1 cellular context compared by ENCODE assay signal in the genomic region with DNA sequence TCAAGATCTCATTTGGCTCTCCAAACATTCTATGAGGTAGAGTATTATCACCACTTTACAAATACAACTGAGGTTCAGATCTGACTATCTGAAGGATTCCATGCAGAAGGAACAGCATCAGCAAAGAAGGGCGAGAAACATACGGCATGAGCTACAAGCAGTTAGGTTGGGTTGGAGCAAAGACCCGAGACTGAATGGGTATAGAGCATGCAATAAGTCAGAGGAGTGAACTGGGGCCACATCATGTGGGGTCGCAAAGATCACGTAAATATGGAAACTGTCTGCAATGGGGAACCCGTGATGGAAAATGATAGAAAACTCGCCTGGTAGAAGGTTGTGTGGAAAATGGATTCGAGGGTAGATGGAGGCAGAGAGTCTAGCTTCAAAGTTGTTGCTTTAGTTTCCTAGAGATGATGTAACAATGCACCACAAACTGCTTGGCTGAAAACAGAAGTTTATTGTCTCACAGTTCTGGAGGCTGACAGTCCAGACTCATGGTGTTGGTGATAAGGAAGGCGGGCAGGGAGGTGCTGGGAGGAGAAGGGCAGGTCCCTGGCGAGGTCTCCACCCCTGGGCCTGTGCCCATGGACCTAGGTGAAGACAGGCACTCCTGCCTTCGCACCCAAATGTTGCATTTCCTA.
TF ChIP-seq lines count a peak whose summit lies in the region.

No MANE protein-coding gene starts in this region.

TF ChIP-seq in K562, 482 proteins besides CTCF, POLR2A, EP300 and RAD21 (continued from another document and continues in another):
- no peak for TF ChIP-seq SIX5 (IDR thresholded peaks at IDR 0.05; ENCODE audit: borderline replicate concordance in 1 of 2, insufficient read depth in 1 of 2, low read depth in 1 of 2, low read length in 2 of 2)
- TF ChIP-seq ZNF140 (CRISPR knock-in tag; IDR thresholded peaks at IDR 0.05): no peak
- no peak for TF ChIP-seq PURB (CRISPR knock-in tag; IDR thresholded peaks at IDR 0.05; ENCODE audit: low read depth)
- no peak for TF ChIP-seq ETV5 (CRISPR knock-in tag; IDR thresholded peaks at IDR 0.05; ENCODE audit: low read depth)
- no peak for TF ChIP-seq PCBP2 (IDR thresholded peaks at IDR 0.05; ENCODE audit: low read depth, low read length, poor library complexity, severe bottlenecking)
- no peak for TF ChIP-seq KDM5B (IDR thresholded peaks at IDR 0.05; ENCODE audit: insufficient replicate concordance, low read depth, low read length)
- TF ChIP-seq SP1 (CRISPR knock-in tag; IDR thresholded peaks at IDR 0.05): no peak
- TF ChIP-seq GABPA (tag; conservative IDR thresholded peaks at IDR 0.05; ENCODE audit: low read depth): no peak
- peak; percentile 31 for TF ChIP-seq CCNT2 (IDR thresholded peaks at IDR 0.05; ENCODE audit: borderline replicate concordance, extremely low read depth, insufficient read length, low read depth, low read length)
- TF ChIP-seq PTRF (tag; IDR thresholded peaks at IDR 0.05): no peak
- TF ChIP-seq, protein P1, sequence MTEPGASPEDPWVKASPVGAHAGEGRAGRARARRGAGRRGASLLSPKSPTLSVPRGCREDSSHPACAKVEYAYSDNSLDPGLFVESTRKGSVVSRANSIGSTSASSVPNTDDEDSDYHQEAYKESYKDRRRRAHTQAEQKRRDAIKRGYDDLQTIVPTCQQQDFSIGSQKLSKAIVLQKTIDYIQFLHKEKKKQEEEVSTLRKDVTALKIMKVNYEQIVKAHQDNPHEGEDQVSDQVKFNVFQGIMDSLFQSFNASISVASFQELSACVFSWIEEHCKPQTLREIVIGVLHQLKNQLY (CRISPR knock-in tag; conservative IDR thresholded peaks at IDR 0.05): no peak
- no peak for TF ChIP-seq FOXK1 (CRISPR knock-in tag; IDR thresholded peaks at IDR 0.05; ENCODE audit: borderline replicate concordance)
- TF ChIP-seq, protein P2, sequence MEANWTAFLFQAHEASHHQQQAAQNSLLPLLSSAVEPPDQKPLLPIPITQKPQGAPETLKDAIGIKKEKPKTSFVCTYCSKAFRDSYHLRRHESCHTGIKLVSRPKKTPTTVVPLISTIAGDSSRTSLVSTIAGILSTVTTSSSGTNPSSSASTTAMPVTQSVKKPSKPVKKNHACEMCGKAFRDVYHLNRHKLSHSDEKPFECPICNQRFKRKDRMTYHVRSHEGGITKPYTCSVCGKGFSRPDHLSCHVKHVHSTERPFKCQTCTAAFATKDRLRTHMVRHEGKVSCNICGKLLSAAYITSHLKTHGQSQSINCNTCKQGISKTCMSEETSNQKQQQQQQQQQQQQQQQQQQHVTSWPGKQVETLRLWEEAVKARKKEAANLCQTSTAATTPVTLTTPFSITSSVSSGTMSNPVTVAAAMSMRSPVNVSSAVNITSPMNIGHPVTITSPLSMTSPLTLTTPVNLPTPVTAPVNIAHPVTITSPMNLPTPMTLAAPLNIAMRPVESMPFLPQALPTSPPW (CRISPR knock-in tag; IDR thresholded peaks at IDR 0.05): peak; percentile 18; the same call in 1 of the 2 replicates
- no peak for TF ChIP-seq ZNF224 (CRISPR knock-in tag; IDR thresholded peaks at IDR 0.05)
- TF ChIP-seq, protein P3, sequence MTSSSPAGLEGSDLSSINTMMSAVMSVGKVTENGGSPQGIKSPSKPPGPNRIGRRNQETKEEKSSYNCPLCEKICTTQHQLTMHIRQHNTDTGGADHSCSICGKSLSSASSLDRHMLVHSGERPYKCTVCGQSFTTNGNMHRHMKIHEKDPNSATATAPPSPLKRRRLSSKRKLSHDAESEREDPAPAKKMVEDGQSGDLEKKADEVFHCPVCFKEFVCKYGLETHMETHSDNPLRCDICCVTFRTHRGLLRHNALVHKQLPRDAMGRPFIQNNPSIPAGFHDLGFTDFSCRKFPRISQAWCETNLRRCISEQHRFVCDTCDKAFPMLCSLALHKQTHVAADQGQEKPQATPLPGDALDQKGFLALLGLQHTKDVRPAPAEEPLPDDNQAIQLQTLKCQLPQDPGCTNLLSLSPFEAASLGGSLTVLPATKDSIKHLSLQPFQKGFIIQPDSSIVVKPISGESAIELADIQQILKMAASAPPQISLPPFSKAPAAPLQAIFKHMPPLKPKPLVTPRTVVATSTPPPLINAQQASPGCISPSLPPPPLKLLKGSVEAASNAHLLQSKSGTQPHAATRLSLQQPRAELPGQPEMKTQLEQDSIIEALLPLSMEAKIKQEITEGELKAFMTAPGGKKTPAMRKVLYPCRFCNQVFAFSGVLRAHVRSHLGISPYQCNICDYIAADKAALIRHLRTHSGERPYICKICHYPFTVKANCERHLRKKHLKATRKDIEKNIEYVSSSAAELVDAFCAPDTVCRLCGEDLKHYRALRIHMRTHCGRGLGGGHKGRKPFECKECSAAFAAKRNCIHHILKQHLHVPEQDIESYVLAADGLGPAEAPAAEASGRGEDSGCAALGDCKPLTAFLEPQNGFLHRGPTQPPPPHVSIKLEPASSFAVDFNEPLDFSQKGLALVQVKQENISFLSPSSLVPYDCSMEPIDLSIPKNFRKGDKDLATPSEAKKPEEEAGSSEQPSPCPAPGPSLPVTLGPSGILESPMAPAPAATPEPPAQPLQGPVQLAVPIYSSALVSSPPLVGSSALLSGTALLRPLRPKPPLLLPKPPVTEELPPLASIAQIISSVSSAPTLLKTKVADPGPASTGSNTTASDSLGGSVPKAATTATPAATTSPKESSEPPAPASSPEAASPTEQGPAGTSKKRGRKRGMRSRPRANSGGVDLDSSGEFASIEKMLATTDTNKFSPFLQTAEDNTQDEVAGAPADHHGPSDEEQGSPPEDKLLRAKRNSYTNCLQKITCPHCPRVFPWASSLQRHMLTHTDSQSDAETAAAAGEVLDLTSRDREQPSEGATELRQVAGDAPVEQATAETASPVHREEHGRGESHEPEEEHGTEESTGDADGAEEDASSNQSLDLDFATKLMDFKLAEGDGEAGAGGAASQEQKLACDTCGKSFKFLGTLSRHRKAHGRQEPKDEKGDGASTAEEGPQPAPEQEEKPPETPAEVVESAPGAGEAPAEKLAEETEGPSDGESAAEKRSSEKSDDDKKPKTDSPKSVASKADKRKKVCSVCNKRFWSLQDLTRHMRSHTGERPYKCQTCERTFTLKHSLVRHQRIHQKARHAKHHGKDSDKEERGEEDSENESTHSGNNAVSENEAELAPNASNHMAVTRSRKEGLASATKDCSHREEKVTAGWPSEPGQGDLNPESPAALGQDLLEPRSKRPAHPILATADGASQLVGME (CRISPR knock-in tag; IDR thresholded peaks at IDR 0.05): no peak
- TF ChIP-seq, protein P4, sequence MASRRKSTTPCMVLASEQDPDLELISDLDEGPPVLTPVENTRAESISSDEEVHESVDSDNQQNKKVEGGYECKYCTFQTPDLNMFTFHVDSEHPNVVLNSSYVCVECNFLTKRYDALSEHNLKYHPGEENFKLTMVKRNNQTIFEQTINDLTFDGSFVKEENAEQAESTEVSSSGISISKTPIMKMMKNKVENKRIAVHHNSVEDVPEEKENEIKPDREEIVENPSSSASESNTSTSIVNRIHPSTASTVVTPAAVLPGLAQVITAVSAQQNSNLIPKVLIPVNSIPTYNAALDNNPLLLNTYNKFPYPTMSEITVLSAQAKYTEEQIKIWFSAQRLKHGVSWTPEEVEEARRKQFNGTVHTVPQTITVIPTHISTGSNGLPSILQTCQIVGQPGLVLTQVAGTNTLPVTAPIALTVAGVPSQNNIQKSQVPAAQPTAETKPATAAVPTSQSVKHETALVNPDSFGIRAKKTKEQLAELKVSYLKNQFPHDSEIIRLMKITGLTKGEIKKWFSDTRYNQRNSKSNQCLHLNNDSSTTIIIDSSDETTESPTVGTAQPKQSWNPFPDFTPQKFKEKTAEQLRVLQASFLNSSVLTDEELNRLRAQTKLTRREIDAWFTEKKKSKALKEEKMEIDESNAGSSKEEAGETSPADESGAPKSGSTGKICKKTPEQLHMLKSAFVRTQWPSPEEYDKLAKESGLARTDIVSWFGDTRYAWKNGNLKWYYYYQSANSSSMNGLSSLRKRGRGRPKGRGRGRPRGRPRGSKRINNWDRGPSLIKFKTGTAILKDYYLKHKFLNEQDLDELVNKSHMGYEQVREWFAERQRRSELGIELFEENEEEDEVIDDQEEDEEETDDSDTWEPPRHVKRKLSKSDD (conservative IDR thresholded peaks at IDR 0.05; ENCODE audit: low read length): no peak
- no peak for TF ChIP-seq ZNF785 (CRISPR knock-in tag; IDR thresholded peaks at IDR 0.05)
- no peak for TF ChIP-seq ZNF431 (CRISPR knock-in tag; IDR thresholded peaks at IDR 0.05)
- TF ChIP-seq BRF1 (IDR thresholded peaks at IDR 0.05; ENCODE audit: borderline replicate concordance, extremely low read depth, insufficient read length): no peak
- TF ChIP-seq C11orf30 (IDR thresholded peaks at IDR 0.05; ENCODE audit: low read depth): no peak
- TF ChIP-seq SMAD3 (CRISPR knock-in tag; conservative IDR thresholded peaks at IDR 0.05): 0 out of 2 replicates have a peak, but pooled peaks have one; percentile 65
- no peak for TF ChIP-seq PHF20 (IDR thresholded peaks at IDR 0.05; ENCODE audit: partially characterized antibody)
- no peak for TF ChIP-seq TGIF2 (CRISPR knock-in tag; IDR thresholded peaks at IDR 0.05)
- no peak for TF ChIP-seq ZNF217 (CRISPR knock-in tag; IDR thresholded peaks at IDR 0.05)
- TF ChIP-seq, protein P5, sequence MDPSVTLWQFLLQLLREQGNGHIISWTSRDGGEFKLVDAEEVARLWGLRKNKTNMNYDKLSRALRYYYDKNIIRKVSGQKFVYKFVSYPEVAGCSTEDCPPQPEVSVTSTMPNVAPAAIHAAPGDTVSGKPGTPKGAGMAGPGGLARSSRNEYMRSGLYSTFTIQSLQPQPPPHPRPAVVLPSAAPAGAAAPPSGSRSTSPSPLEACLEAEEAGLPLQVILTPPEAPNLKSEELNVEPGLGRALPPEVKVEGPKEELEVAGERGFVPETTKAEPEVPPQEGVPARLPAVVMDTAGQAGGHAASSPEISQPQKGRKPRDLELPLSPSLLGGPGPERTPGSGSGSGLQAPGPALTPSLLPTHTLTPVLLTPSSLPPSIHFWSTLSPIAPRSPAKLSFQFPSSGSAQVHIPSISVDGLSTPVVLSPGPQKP (CRISPR knock-in tag; IDR thresholded peaks at IDR 0.05): no peak
- TF ChIP-seq ZKSCAN1 (IDR thresholded peaks at IDR 0.05; ENCODE audit: low read depth, low read length): no peak
- TF ChIP-seq MYBL2 (IDR thresholded peaks at IDR 0.05; ENCODE audit: low read depth): no peak
- TF ChIP-seq MYBL2 (CRISPR knock-in tag; IDR thresholded peaks at IDR 0.05; ENCODE audit: borderline replicate concordance): no peak
- TF ChIP-seq, protein P6, sequence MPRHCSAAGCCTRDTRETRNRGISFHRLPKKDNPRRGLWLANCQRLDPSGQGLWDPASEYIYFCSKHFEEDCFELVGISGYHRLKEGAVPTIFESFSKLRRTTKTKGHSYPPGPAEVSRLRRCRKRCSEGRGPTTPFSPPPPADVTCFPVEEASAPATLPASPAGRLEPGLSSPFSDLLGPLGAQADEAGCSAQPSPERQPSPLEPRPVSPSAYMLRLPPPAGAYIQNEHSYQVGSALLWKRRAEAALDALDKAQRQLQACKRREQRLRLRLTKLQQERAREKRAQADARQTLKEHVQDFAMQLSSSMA (CRISPR knock-in tag; IDR thresholded peaks at IDR 0.05): no peak
- no peak for TF ChIP-seq ZNF121 (CRISPR knock-in tag; conservative IDR thresholded peaks at IDR 0.05)
- TF ChIP-seq ZNF75A (CRISPR knock-in tag; IDR thresholded peaks at IDR 0.05): no peak
- no peak for TF ChIP-seq ZNF146 (CRISPR knock-in tag; IDR thresholded peaks at IDR 0.05; ENCODE audit: unreplicated experiment)
- no peak for TF ChIP-seq TRIM28 (IDR thresholded peaks at IDR 0.05)
- TF ChIP-seq CXXC5 (CRISPR knock-in tag; IDR thresholded peaks at IDR 0.05): peak; percentile 66
- no peak for TF ChIP-seq HNRNPH1 (optimal IDR thresholded peaks at IDR 0.05; ENCODE audit: low read depth, low read length)
- no peak for TF ChIP-seq ZBTB1 (CRISPR knock-in tag; IDR thresholded peaks at IDR 0.05; ENCODE audit: borderline replicate concordance, low read depth)
- TF ChIP-seq MYC (IDR thresholded peaks at IDR 0.05; ENCODE audit: low read depth, low read length): 0 out of 2 replicates have a peak, but pooled peaks have one; percentile 47
- TF ChIP-seq MYC (CRISPR knock-in tag; IDR thresholded peaks at IDR 0.05; ENCODE audit: borderline replicate concordance, low read depth): no peak
- TF ChIP-seq JUN (IDR thresholded peaks at IDR 0.05; ENCODE audit: borderline replicate concordance, low read depth, low read length): no peak
- TF ChIP-seq JUN (CRISPR knock-in tag; IDR thresholded peaks at IDR 0.05; ENCODE audit: borderline replicate concordance): no peak
- TF ChIP-seq, protein P7, sequence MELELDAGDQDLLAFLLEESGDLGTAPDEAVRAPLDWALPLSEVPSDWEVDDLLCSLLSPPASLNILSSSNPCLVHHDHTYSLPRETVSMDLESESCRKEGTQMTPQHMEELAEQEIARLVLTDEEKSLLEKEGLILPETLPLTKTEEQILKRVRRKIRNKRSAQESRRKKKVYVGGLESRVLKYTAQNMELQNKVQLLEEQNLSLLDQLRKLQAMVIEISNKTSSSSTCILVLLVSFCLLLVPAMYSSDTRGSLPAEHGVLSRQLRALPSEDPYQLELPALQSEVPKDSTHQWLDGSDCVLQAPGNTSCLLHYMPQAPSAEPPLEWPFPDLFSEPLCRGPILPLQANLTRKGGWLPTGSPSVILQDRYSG (tag; conservative IDR thresholded peaks at IDR 0.05; ENCODE audit: low read depth): no peak
- peak; percentile 87 for TF ChIP-seq CEBPG (CRISPR knock-in tag; IDR thresholded peaks at IDR 0.05)
- peak; percentile 95 to 96 for TF ChIP-seq CEBPG (tag; conservative IDR thresholded peaks at IDR 0.05 in 1 of 2, IDR thresholded peaks at IDR 0.05 in 1 of 2)
- no peak for TF ChIP-seq PML (IDR thresholded peaks at IDR 0.05; ENCODE audit: low read length)
- TF ChIP-seq ESRRB (CRISPR knock-in tag; IDR thresholded peaks at IDR 0.05; ENCODE audit: borderline replicate concordance): no peak
- TF ChIP-seq, protein P8, sequence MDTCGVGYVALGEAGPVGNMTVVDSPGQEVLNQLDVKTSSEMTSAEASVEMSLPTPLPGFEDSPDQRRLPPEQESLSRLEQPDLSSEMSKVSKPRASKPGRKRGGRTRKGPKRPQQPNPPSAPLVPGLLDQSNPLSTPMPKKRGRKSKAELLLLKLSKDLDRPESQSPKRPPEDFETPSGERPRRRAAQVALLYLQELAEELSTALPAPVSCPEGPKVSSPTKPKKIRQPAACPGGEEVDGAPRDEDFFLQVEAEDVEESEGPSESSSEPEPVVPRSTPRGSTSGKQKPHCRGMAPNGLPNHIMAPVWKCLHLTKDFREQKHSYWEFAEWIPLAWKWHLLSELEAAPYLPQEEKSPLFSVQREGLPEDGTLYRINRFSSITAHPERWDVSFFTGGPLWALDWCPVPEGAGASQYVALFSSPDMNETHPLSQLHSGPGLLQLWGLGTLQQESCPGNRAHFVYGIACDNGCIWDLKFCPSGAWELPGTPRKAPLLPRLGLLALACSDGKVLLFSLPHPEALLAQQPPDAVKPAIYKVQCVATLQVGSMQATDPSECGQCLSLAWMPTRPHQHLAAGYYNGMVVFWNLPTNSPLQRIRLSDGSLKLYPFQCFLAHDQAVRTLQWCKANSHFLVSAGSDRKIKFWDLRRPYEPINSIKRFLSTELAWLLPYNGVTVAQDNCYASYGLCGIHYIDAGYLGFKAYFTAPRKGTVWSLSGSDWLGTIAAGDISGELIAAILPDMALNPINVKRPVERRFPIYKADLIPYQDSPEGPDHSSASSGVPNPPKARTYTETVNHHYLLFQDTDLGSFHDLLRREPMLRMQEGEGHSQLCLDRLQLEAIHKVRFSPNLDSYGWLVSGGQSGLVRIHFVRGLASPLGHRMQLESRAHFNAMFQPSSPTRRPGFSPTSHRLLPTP (IDR thresholded peaks at IDR 0.05; ENCODE audit: borderline replicate concordance, extremely low read depth, insufficient read length): no peak
